In genomic region chr17:74080936-74081335, GRCh38 we compare ENCODE assay signal across 30 cellular contexts.
"Had no signal": no experiment of that assay in that cellular context is flagged by ENCODE, and none has a peak within 500 bp of the region (broad histone marks: within the 10 kb centered on the region; RNA-seq: fewer than 3 reads in every experiment).

No MANE protein-coding gene starts in this region.

- H3K4me3 ChIP-seq: adrenal gland, body of pancreas, colonic mucosa, esophagus squamous epithelium, gastroesophageal sphincter had no signal

- H3K36me3 ChIP-seq: adrenal gland, colonic mucosa, esophagus squamous epithelium, gastroesophageal sphincter had no signal

- H3K9me3 ChIP-seq: adrenal gland, body of pancreas, colonic mucosa had no signal

- H3K4me3 Mint-ChIP-seq: activated CD4-positive, alpha-beta memory T cell treated with anti-CD3 and anti-CD28 coated beads for 36 hours; activated CD4-positive, alpha-beta T cell treated with anti-CD3 and anti-CD28 coated beads for 36 hours; activated CD4-positive, alpha-beta T cell treated with anti-CD3 and anti-CD28 coated beads, Interleukin-2, amount 10 ng/mL, durations not matched to agents 24 days and 14 days; activated CD8-positive, alpha-beta memory T cell treated with anti-CD3 and anti-CD28 coated beads, Interleukin-2, amount 10 ng/mL, durations not matched to agents 7 days and 5 days; activated CD8-positive, alpha-beta T cell treated with anti-CD3 and anti-CD28 coated beads, Interleukin-2, amount 10 ng/mL, durations not matched to agents 7 days and 5 days; activated naive CD4-positive, alpha-beta T cell treated with anti-CD3 and anti-CD28 coated beads for 36 hours; activated naive CD4-positive, alpha-beta T cell treated with anti-CD3 and anti-CD28 coated beads, Interleukin-2, amount 50 U/mL, for 24 hours; activated naive CD8-positive, alpha-beta T cell treated with anti-CD3 and anti-CD28 coated beads for 36 hours; activated naive CD8-positive, alpha-beta T cell treated with anti-CD3 and anti-CD28 coated beads, Interleukin-2, amount 50 U/mL, for 24 hours; activated T-helper 1 cell treated with anti-CD3 and anti-CD28 coated beads, Interleukin-12 subunit alpha, Interleukin-12 subunit beta, Interleukin-2, Interleukin-4 antibody, amounts not matched to agents 30 ng/mL and 10 ng/mL and 1 ng/mL, durations not matched to agents 14 hours and 24 hours and 36 hours had no signal

- H3K36me3 Mint-ChIP-seq: activated CD4-positive, alpha-beta memory T cell treated with anti-CD3 and anti-CD28 coated beads for 36 hours; activated CD8-positive, alpha-beta memory T cell treated with anti-CD3 and anti-CD28 coated beads, Interleukin-2, amount 10 ng/mL, durations not matched to agents 7 days and 5 days; activated naive CD8-positive, alpha-beta T cell treated with anti-CD3 and anti-CD28 coated beads for 36 hours had no signal

- H3K27me3 Mint-ChIP-seq: activated CD4-positive, alpha-beta T cell treated with anti-CD3 and anti-CD28 coated beads, Interleukin-2, amount 10 ng/mL, durations not matched to agents 24 days and 14 days; activated naive CD8-positive, alpha-beta T cell treated with anti-CD3 and anti-CD28 coated beads for 36 hours had no signal

- H3K27me3 ChIP-seq: adrenal gland, body of pancreas, colonic mucosa had no signal

- DNase-seq: activated CD4-positive, alpha-beta memory T cell treated with anti-CD3 and anti-CD28 coated beads for 36 hours; activated CD4-positive, alpha-beta T cell treated with anti-CD3 and anti-CD28 coated beads for 36 hours; activated CD4-positive, alpha-beta T cell treated with anti-CD3 and anti-CD28 coated beads, Interleukin-2, amount 10 ng/mL, durations not matched to agents 24 days and 14 days; activated CD4-positive, CD25-positive, alpha-beta regulatory T cell; activated CD4-positive, CD25-positive, alpha-beta regulatory T cell treated with anti-CD3 and anti-CD28 coated beads, Interleukin-2, amount 50 U/mL, for 72 hours; activated CD8-positive, alpha-beta memory T cell treated with anti-CD3 and anti-CD28 coated beads, Interleukin-2, amount 10 ng/mL, durations not matched to agents 7 days and 5 days; activated CD8-positive, alpha-beta memory T cell treated with anti-CD3 and anti-CD28 coated beads, Interleukin-2, amount 50 U/mL, for 4 hours; activated CD8-positive, alpha-beta T cell treated with anti-CD3 and anti-CD28 coated beads, Interleukin-2, amount 10 ng/mL, durations not matched to agents 7 days and 5 days; activated effector memory CD4-positive, alpha-beta T cell treated with anti-CD3 and anti-CD28 coated beads, Interleukin-2, amount 50 U/mL, for 16 hours; activated naive CD4-positive, alpha-beta T cell treated with anti-CD3 and anti-CD28 coated beads for 36 hours; activated naive CD8-positive, alpha-beta T cell treated with anti-CD3 and anti-CD28 coated beads for 36 hours; activated naive CD8-positive, alpha-beta T cell treated with anti-CD3 and anti-CD28 coated beads, Interleukin-2, amount 50 U/mL, for 24 hours; activated T-cell treated with anti-CD3 and anti-CD28 coated beads, Interleukin-2, amount 50 U/mL, for 1 hour; activated T-cell treated with anti-CD3 and anti-CD28 coated beads, Interleukin-2, amount 50 U/mL, for 48 hours; adrenal gland; amygdala; aorta; body of pancreas; caudate nucleus; colonic mucosa; effector CD8-positive, alpha-beta T cell; esophagus squamous epithelium; foreskin melanocyte; head of caudate nucleus; T-helper 2 cell had no signal

- H3K27ac ChIP-seq: adrenal gland, body of pancreas, colonic mucosa, epithelial cell of prostate, esophagus squamous epithelium, gastroesophageal sphincter had no signal

- H3K4me1 ChIP-seq: adrenal gland, body of pancreas, colonic mucosa, esophagus squamous epithelium, gastroesophageal sphincter had no signal

- H3K4me1 Mint-ChIP-seq: activated CD4-positive, alpha-beta T cell treated with anti-CD3 and anti-CD28 coated beads for 36 hours; activated CD4-positive, alpha-beta T cell treated with anti-CD3 and anti-CD28 coated beads, Interleukin-2, amount 10 ng/mL, durations not matched to agents 24 days and 14 days; activated CD8-positive, alpha-beta memory T cell treated with anti-CD3 and anti-CD28 coated beads, Interleukin-2, amount 10 ng/mL, durations not matched to agents 7 days and 5 days; activated naive CD4-positive, alpha-beta T cell treated with anti-CD3 and anti-CD28 coated beads, Interleukin-2, amount 50 U/mL, for 24 hours; activated naive CD8-positive, alpha-beta T cell treated with anti-CD3 and anti-CD28 coated beads for 36 hours; activated naive CD8-positive, alpha-beta T cell treated with anti-CD3 and anti-CD28 coated beads, Interleukin-2, amount 50 U/mL, for 24 hours had no signal

- H3K27ac Mint-ChIP-seq: activated CD4-positive, alpha-beta memory T cell treated with anti-CD3 and anti-CD28 coated beads for 36 hours; activated CD4-positive, alpha-beta T cell treated with anti-CD3 and anti-CD28 coated beads for 36 hours; activated CD4-positive, alpha-beta T cell treated with anti-CD3 and anti-CD28 coated beads, Interleukin-2, amount 10 ng/mL, durations not matched to agents 24 days and 14 days; activated CD8-positive, alpha-beta memory T cell treated with anti-CD3 and anti-CD28 coated beads, Interleukin-2, amount 10 ng/mL, durations not matched to agents 7 days and 5 days; activated CD8-positive, alpha-beta T cell treated with anti-CD3 and anti-CD28 coated beads, Interleukin-2, amount 10 ng/mL, durations not matched to agents 7 days and 5 days; activated naive CD4-positive, alpha-beta T cell treated with anti-CD3 and anti-CD28 coated beads for 36 hours; activated naive CD4-positive, alpha-beta T cell treated with anti-CD3 and anti-CD28 coated beads, Interleukin-2, amount 50 U/mL, for 24 hours; activated naive CD8-positive, alpha-beta T cell treated with anti-CD3 and anti-CD28 coated beads for 36 hours; activated naive CD8-positive, alpha-beta T cell treated with anti-CD3 and anti-CD28 coated beads, Interleukin-2, amount 50 U/mL, for 24 hours; activated T-helper 1 cell treated with anti-CD3 and anti-CD28 coated beads, Interleukin-12 subunit alpha, Interleukin-12 subunit beta, Interleukin-2, Interleukin-4 antibody, amounts not matched to agents 30 ng/mL and 10 ng/mL and 1 ng/mL, durations not matched to agents 14 hours and 24 hours and 36 hours; activated T-helper 2 cell treated with anti-CD3 and anti-CD28 coated beads, Interferon-gamma antibody, Interleukin-2, Interleukin-4, amounts not matched to agents 10 μg/mL and 5 μg/mL and 100 μg/mL, durations not matched to agents 14 hours and 24 hours and 36 hours had no signal
